19 cellular contexts compared by ENCODE assay signal in the genomic region with DNA sequence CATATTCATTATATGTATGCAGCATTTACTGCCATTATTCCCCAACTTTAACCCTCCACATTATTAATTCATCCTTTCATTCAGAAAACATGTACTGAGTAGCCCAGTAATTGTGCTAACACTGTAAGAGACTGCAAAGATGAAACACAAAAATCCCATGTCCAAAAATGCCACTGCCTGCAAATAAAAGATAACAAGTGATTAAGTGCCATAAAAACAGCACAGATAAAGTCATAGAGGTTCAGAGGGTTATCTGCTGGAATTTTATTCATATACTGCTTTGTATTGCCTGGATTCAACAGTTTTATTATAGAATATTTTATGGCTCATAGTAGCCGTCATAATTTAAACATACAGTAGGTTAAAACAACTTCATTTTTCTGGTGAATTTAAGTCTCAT.
DNase-seq lines count a peak whose midpoint lies in the region; TF ChIP-seq lines count a peak whose summit lies in the region.
"Had no signal": no experiment of that assay in that cellular context is flagged by ENCODE, and none has a peak within 500 bp of the region (broad histone marks: within the 10 kb centered on the region; RNA-seq: fewer than 3 reads in every experiment).

No MANE protein-coding gene starts in this region.

- no peak overlapping the region for H2AFZ ChIP-seq in mesenchymal stem cell (ENCODE audit: low read depth, low read length)
- H2AFZ ChIP-seq: GM23248 had no signal

- intact Hi-C loops in posterior vena cava (cut with DNase I) = no loop called here

- WGBS in mesenchymal stem cell = no CpG with 5 or more reads among the region's 1 CpG

- H2BK12ac ChIP-seq in mesenchymal stem cell (ENCODE audit: low read length in 2 of 2) = no peak overlapping the region

- H3K79me1 ChIP-seq in mesenchymal stem cell (replicated peaks; ENCODE audit: low read length, poor library complexity, severe bottlenecking) = peaks cover 14% of the 10 kb centered on the region

- H3K4me2 ChIP-seq in mesenchymal stem cell (ENCODE audit: low read length, poor library complexity, severe bottlenecking) = no peak overlapping the region

- peaks cover 0 to 13% (median 5%) of the 10 kb centered on the region in 5 experiments for H3K9me3 Mint-ChIP-seq in brain
- H3K9me3 Mint-ChIP-seq: CD8-positive, alpha-beta memory T cell had no signal

- H3K9me3 ChIP-seq in SK-N-MC (ENCODE audit: low read depth, low read length) = no peaks in the 10 kb centered on the region
- no peaks in the 10 kb centered on the region for H3K9me3 ChIP-seq in mesenchymal stem cell (ENCODE audit: control insufficient read depth, low read length)
- H3K9me3 ChIP-seq: BE2C, HAP-1 had no signal

- DNase-seq in SK-N-MC (ENCODE audit: low read depth, low spot score) (no peak), mesenchymal stem cell (no peak), NCI-H2227 (lab: John Stamatoyannopoulos, UW; ENCODE audit: unreplicated experiment) (no peak), amniotic stem cell (lab: John Stamatoyannopoulos, UW) (no peak), posterior vena cava (ENCODE audit: low spot score) (no peak)
- DNase-seq: ACHN; BE2C; C1 segment of cervical spinal cord; CD4-positive, CD25-positive, alpha-beta regulatory T cell; CD8-positive, alpha-beta memory T cell; COR-L47; DMS 273 treated with DMSO at 0.1 percent for 48 hours; DMS53; DND-41; EL had no signal

- peaks cover 44% of the 10 kb centered on the region for H3K4me1 Mint-ChIP-seq in brain
- H3K4me1 Mint-ChIP-seq: CD4-positive, CD25-positive, alpha-beta regulatory T cell; CD8-positive, alpha-beta memory T cell had no signal

- no peak overlapping the region for H3K14ac ChIP-seq in mesenchymal stem cell (ENCODE audit: low read length in 2 of 2)

- no peak overlapping the region for H2BK15ac ChIP-seq in mesenchymal stem cell (ENCODE audit: low read depth, poor library complexity, severe bottlenecking)

- H3K4me3 ChIP-seq in SK-N-MC (peak overlapping the region; percentile 73), mesenchymal stem cell (ENCODE audit: insufficient read depth in 1 of 2, low read depth in 1 of 2, low read length in 2 of 2) (no peak overlapping the region)
- H3K4me3 ChIP-seq: GM12878, GM23248, HAP-1 had no signal

- H2BK120ac ChIP-seq in mesenchymal stem cell (ENCODE audit: low read depth, low read length) = no peak overlapping the region

- no peak for TF ChIP-seq CTCF in brain (conservative IDR thresholded peaks at IDR 0.05)

- no peak overlapping the region for H3K9ac ChIP-seq in SK-N-MC (ENCODE audit: insufficient read length)
- H3K9ac ChIP-seq in mesenchymal stem cell (ENCODE audit: low read length) = peak overlapping the region; percentile 7
- H3K9ac ChIP-seq: GM23248 had no signal

- no peak overlapping the region for H2AK5ac ChIP-seq in mesenchymal stem cell (ENCODE audit: low read length, severe bottlenecking)

- H3K23ac ChIP-seq in mesenchymal stem cell (ENCODE audit: low read length in 2 of 2) = no peak overlapping the region

- peaks cover 1% of the 10 kb centered on the region for H3K4me1 ChIP-seq in mesenchymal stem cell (ENCODE audit: control insufficient read depth, insufficient read depth, low read depth, low read length)

- no peak overlapping the region for H3K18ac ChIP-seq in mesenchymal stem cell (ENCODE audit: low read depth in 1 of 2, low read length in 2 of 2)

- no peaks in the 10 kb centered on the region for H3K36me3 ChIP-seq in SK-N-MC (ENCODE audit: insufficient read depth, low read length)
- peaks cover 2 to 51% of the 10 kb centered on the region in 2 experiments for H3K36me3 ChIP-seq in mesenchymal stem cell (ENCODE audit: control insufficient read depth in 1 of 2, insufficient read depth in 2 of 2, low read depth in 1 of 2, low read length in 2 of 2)
- H3K36me3 ChIP-seq: HAP-1 had no signal

- H3K27me3 ChIP-seq in mesenchymal stem cell (ENCODE audit: control insufficient read depth in 1 of 2, insufficient read depth in 1 of 2, low read length in 2 of 2) = no peaks in the 10 kb centered on the region
- H3K27me3 ChIP-seq: BE2C had no signal

- H4K8ac ChIP-seq in mesenchymal stem cell (ENCODE audit: low read length) = no peak overlapping the region

- no peak overlapping the region for H3K4ac ChIP-seq in mesenchymal stem cell (ENCODE audit: low read depth in 1 of 2, low read length in 2 of 2)

- H3K36me3 Mint-ChIP-seq in brain = peaks cover 33% of the 10 kb centered on the region
- H3K36me3 Mint-ChIP-seq: CD4-positive, CD25-positive, alpha-beta regulatory T cell; CD8-positive, alpha-beta memory T cell had no signal

- H3K27ac Mint-ChIP-seq in brain = peak overlapping the region in 3 of 5 experiments; percentile 10 to 56 (median 19)
- H3K27ac Mint-ChIP-seq: CD4-positive, CD25-positive, alpha-beta regulatory T cell; CD8-positive, alpha-beta memory T cell had no signal

- no peak overlapping the region for H2BK5ac ChIP-seq in mesenchymal stem cell (ENCODE audit: low read depth, low read length, poor library complexity, severe bottlenecking)

- no peak overlapping the region for H3K4me3 Mint-ChIP-seq in brain
- H3K4me3 Mint-ChIP-seq: CD4-positive, CD25-positive, alpha-beta regulatory T cell; CD8-positive, alpha-beta memory T cell had no signal

- H3K27ac ChIP-seq in SK-N-MC = peak overlapping the region; percentile 94
- H3K27ac ChIP-seq in mesenchymal stem cell (ENCODE audit: low read length, poor library complexity, severe bottlenecking) = no peak overlapping the region

- H4K91ac ChIP-seq in mesenchymal stem cell (ENCODE audit: low read length) = no peak overlapping the region

- H3K27me3 Mint-ChIP-seq in brain = no peaks in the 10 kb centered on the region
